ENCODE assay signal across 20 cellular contexts in genomic region chr3:69710153-69710977, GRCh38. TPM values are rescaled to one million over a fixed set of nuclear protein-coding genes. Genes with fewer than 3 reads are reported as not detected.
A peak's percentile ranks its signal among the peaks of the same experiment; 100 is the strongest.
DNase-seq lines count a peak whose midpoint lies in the region; TF ChIP-seq lines count a peak whose summit lies in the region.
"Had no signal": no experiment of that assay in that cellular context is flagged by ENCODE, and none has a peak within 500 bp of the region (broad histone marks: within the 10 kb centered on the region; RNA-seq: fewer than 3 reads in every experiment).

No MANE protein-coding gene starts in this region.

- H3K4me1 ChIP-seq in osteoblast (ENCODE audit: insufficient read depth, low read length) = peaks cover 5% of the 10 kb centered on the region
- H3K4me1 ChIP-seq: gastrocnemius medialis, psoas muscle had no signal

- H3K9me3 ChIP-seq in osteoblast (ENCODE audit: low read depth, low read length) = no peaks in the 10 kb centered on the region
- H3K9me3 ChIP-seq: gastrocnemius medialis, psoas muscle had no signal

- DNase-seq in NOMO-1 treated with DMSO at 0.1 percent for 48 hours (lab: John Stamatoyannopoulos, UW; ENCODE audit: unreplicated experiment) = peak; percentile 11
- DNase-seq in NOMO-1 (lab: John Stamatoyannopoulos, UW; ENCODE audit: unreplicated experiment in 2 of 2) = no peak
- peak; percentile 66 for DNase-seq in NCI-H226
- peak; percentile 66 for DNase-seq in choroid plexus epithelial cell (ENCODE audit: low read depth)
- peak; percentile 85 for DNase-seq in osteoblast (ENCODE audit: insufficient read length, low spot score, missing footprints)
- no peak for DNase-seq in G401 (ENCODE audit: low spot score)
- DNase-seq in NCI-H187 (lab: John Stamatoyannopoulos, UW) = no peak
- DNase-seq in SW 1271 (lab: John Stamatoyannopoulos, UW) = no peak
- DNase-seq: activated T-cell treated with anti-CD3 and anti-CD28 coated beads, Interleukin-2, amount 50 U/mL, for 1 hour; CD8-positive, alpha-beta memory T cell; endodermal cell; gastrocnemius medialis; natural killer cell; NCI-H1930; NCI-H510A; PC-9; psoas muscle had no signal

- H4K20me1 ChIP-seq in osteoblast (ENCODE audit: insufficient read depth, low read length) = no peaks in the 10 kb centered on the region

- H3K27ac ChIP-seq in osteoblast (ENCODE audit: low read depth, low read length) = no peak overlapping the region
- H3K27ac ChIP-seq: 22Rv1, gastrocnemius medialis, PC-9, psoas muscle had no signal

- no peak overlapping the region for H2AFZ ChIP-seq in osteoblast (ENCODE audit: low read length)
- H2AFZ ChIP-seq: PC-9 had no signal

- in situ Hi-C loops in G401 (cut with HindIII; ENCODE audit: low sequenced_read_pairs) = no loop called here

- no peak overlapping the region for H3K4me2 ChIP-seq in osteoblast (ENCODE audit: insufficient read depth, low read length)
- H3K4me2 ChIP-seq: PC-9 had no signal

- no peaks in the 10 kb centered on the region for H3K79me2 ChIP-seq in osteoblast (ENCODE audit: insufficient read depth, low read length)

- H3K4me3 ChIP-seq in choroid plexus epithelial cell (ENCODE audit: low read depth, low read length) = no peak overlapping the region
- H3K4me3 ChIP-seq in osteoblast (ENCODE audit: insufficient read depth, low read length) = no peak overlapping the region
- H3K4me3 ChIP-seq: gastrocnemius medialis, GM12878, PC-9, psoas muscle had no signal

- H3K36me3 ChIP-seq in osteoblast (ENCODE audit: insufficient read depth, low read length) = no peaks in the 10 kb centered on the region
- H3K36me3 ChIP-seq: gastrocnemius medialis had no signal

- TF ChIP-seq CTCF in choroid plexus epithelial cell (conservative IDR thresholded peaks at IDR 0.05; ENCODE audit: low read depth, low read length) = no peak
- no peak for TF ChIP-seq CTCF in osteoblast (IDR thresholded peaks at IDR 0.05; ENCODE audit: extremely low read depth, low read depth, low read length)

- H3K27me3 ChIP-seq in osteoblast (ENCODE audit: insufficient read depth, low read length) = peaks cover 5% of the 10 kb centered on the region
- H3K27me3 ChIP-seq: gastrocnemius medialis had no signal

RNA-seq across cellular contexts. Expression of gene MITF, which starts 28.9 kb away (rescaled TPM):
- total RNA-seq in osteoblast = 11.6 and 16.2 TPM in 2 replicates
- total RNA-seq in G401 (2014; rRNA removed; shearing (Covaris generic)) = 81.7 and 116 TPM in 2 replicates
- total RNA-seq: HT-29 had no signal

Comparison
In these comparisons a context has a peak if more than half of its experiments do, and no peak if none do; other contexts are left out.
1. DNase-seq: peak in NOMO-1 treated with DMSO at 0.1 percent for 48 hours (single experiment), NCI-H226 (single experiment), choroid plexus epithelial cell (single experiment) and osteoblast (single experiment); none in NOMO-1 (0 of 2), G401 (single experiment), NCI-H187 (0 of 2) and SW 1271 (0 of 2).